Comparison of ENCODE assay signal across 8 cellular contexts in genomic region chr4:159105063-159105414, GRCh38. TPM values are rescaled to one million over a fixed set of nuclear protein-coding genes. Genes with fewer than 3 reads are reported as not detected.
DNase-seq lines count a peak whose midpoint lies in the region; ATAC-seq and TF ChIP-seq lines count a peak whose summit lies in the region.

No MANE protein-coding gene starts in this region.

- POLR2A ChIA-PET in OCI-LY7 (lab: Charles Lee) = interaction anchor here (0.5 to 0.6 kb wide), 2 partner anchors 81 to 681 kb away, joined by 3 to 4 read pairs; no protein-coding TSS in a partner anchor

- H3K4me1 ChIP-seq in OCI-LY7 (ENCODE audit: insufficient read depth, low read length, poor library complexity, severe bottlenecking) (peaks cover 21% of the 10 kb centered on the region), trophoblast cell (ENCODE audit: control insufficient read depth in 1 of 2, insufficient read depth in 2 of 2, low read length in 2 of 2) (peaks cover 5 to 10% of the 10 kb centered on the region in 2 experiments)

- H3K79me2 ChIP-seq in OCI-LY7 (ENCODE audit: insufficient read depth, low read depth, low read length) (no peaks in the 10 kb centered on the region), trophoblast cell (ENCODE audit: control insufficient read depth, insufficient read depth, low read length, poor library complexity) (peaks cover 18% of the 10 kb centered on the region)

- H3K4me2 ChIP-seq in OCI-LY7 (ENCODE audit: low read length) (peak overlapping the region; percentile 55), trophoblast cell (ENCODE audit: low read length) (peak overlapping the region; percentile 67)

- no peak overlapping the region for H2BK12ac ChIP-seq in trophoblast cell (ENCODE audit: low read length)

- no peak overlapping the region for H3K27ac ChIP-seq in OCI-LY7 (ENCODE audit: low read depth, low read length, poor library complexity, severe bottlenecking)
- H3K27ac ChIP-seq in trophoblast cell (ENCODE audit: low read depth, low read length) = no peak overlapping the region

- H3K9me3 ChIP-seq in OCI-LY7 (ENCODE audit: low read length) (no peaks in the 10 kb centered on the region), trophoblast cell (ENCODE audit: insufficient read depth, low read depth, low read length) (no peaks in the 10 kb centered on the region)

- BruUV-seq in OCI-LY7 (replicated peaks; lab: Mats Ljungman, UMichigan) = no TSS peak

- no peak for ATAC-seq in HG03139 (IDR thresholded peaks at IDR 0.05; ENCODE audit: unreplicated experiment)
- no peak for ATAC-seq in HG03565 (IDR thresholded peaks at IDR 0.05; ENCODE audit: unreplicated experiment)

- no peak overlapping the region for H3K9ac ChIP-seq in trophoblast cell (ENCODE audit: low read length)

- H3K36me3 ChIP-seq in OCI-LY7 (ENCODE audit: insufficient read depth, low read length) (no peaks in the 10 kb centered on the region), trophoblast cell (ENCODE audit: control insufficient read depth in 1 of 2, insufficient read depth in 2 of 2, low read length in 2 of 2) (no peaks in the 10 kb centered on the region)

- H2BK5ac ChIP-seq in trophoblast cell (ENCODE audit: low read depth, low read length, poor library complexity) = no peak overlapping the region

- no peak overlapping the region for H3K23ac ChIP-seq in trophoblast cell (ENCODE audit: low read length)

- peak overlapping the region; percentile 83 for H3K4me3 ChIP-seq in OCI-LY7 (ENCODE audit: low read depth, low read length, poor library complexity, severe bottlenecking)
- H3K4me3 ChIP-seq in epithelial cell of esophagus (ENCODE audit: low read length) = peak overlapping the region; percentile 93
- H3K4me3 ChIP-seq in trophoblast cell (ENCODE audit: low read depth, low read length) = no peak overlapping the region

- H4K91ac ChIP-seq in trophoblast cell (ENCODE audit: low read depth, low read length) = no peak overlapping the region

- no peak overlapping the region for H4K8ac ChIP-seq in trophoblast cell (ENCODE audit: low read depth, low read length)

- peak overlapping the region; percentile 78 for H3K4ac ChIP-seq in trophoblast cell (ENCODE audit: low read depth, low read length)

- WGBS in trophoblast cell (ENCODE audit: extremely low coverage, insufficient coverage, insufficient read length) = no CpG with 5 or more reads among the region's 5 CpGs

- H4K20me1 ChIP-seq in OCI-LY7 (ENCODE audit: insufficient read depth, low read length) = peaks cover 22% of the 10 kb centered on the region

- TF ChIP-seq CTCF in OCI-LY7 (conservative IDR thresholded peaks at IDR 0.05; ENCODE audit: low read length) = no peak
- no peak for TF ChIP-seq CTCF in epithelial cell of esophagus (IDR thresholded peaks at IDR 0.05; ENCODE audit: insufficient read depth, low read depth, low read length, missing control alignments)

- H2AK5ac ChIP-seq in trophoblast cell (ENCODE audit: low read length) = no peak overlapping the region

- H3K27me3 ChIP-seq in trophoblast cell (ENCODE audit: insufficient read depth, low read length) = no peaks in the 10 kb centered on the region

- CTCF ChIA-PET in OCI-LY7 (lab: Charles Lee; ENCODE audit: unreplicated experiment) = no interaction called here

- H3K18ac ChIP-seq in trophoblast cell (ENCODE audit: low read length) = no peak overlapping the region

- DNase-seq in EL (peak; percentile 41), OCI-LY7 (ENCODE audit: low spot score) (no peak), epithelial cell of esophagus (ENCODE audit: low read depth) (peak; percentile 72), trophoblast cell (no peak), GDM1 (lab: John Stamatoyannopoulos, UW) (no peak), putamen (ENCODE audit: low spot score) (no peak)

- intact Hi-C loops in OCI-LY7 (cut with micrococcal nuclease; ENCODE audit: unreplicated experiment) = no loop called here

- H2AFZ ChIP-seq in OCI-LY7 (ENCODE audit: low read length) = no peak overlapping the region
- H2AFZ ChIP-seq in trophoblast cell (ENCODE audit: insufficient read depth, low read length, poor library complexity) = no peak overlapping the region

- no peak overlapping the region for H3K14ac ChIP-seq in trophoblast cell (ENCODE audit: low read length)

- no peaks in the 10 kb centered on the region for H3K9me2 ChIP-seq in OCI-LY7 (ENCODE audit: insufficient read depth, low read length)

- no peak overlapping the region for H4K12ac ChIP-seq in trophoblast cell (ENCODE audit: low read depth, low read length)

- H3K79me1 ChIP-seq in trophoblast cell (ENCODE audit: low read length) = peaks cover 17% of the 10 kb centered on the region

- no peak overlapping the region for H2BK120ac ChIP-seq in trophoblast cell (ENCODE audit: insufficient read depth, low read length, poor library complexity)

RNA-seq across cellular contexts. Expression of gene RAPGEF2, which starts 2.2 kb away (rescaled TPM):
- 4.6 and 4.7 TPM in 2 replicates for total RNA-seq in OCI-LY7 (2014; rRNA removed; shearing (Covaris generic))
- total RNA-seq in OCI-LY7 (2022) = 6.5 and 8.4 TPM in 2 replicates
- 55.6 and 55.9 TPM in 2 replicates for polyA plus RNA-seq in trophoblast cell (2013)

Comparison
In these comparisons a context has a peak if more than half of its experiments do, and no peak if none do; other contexts are left out.
1. DNase-seq: peak in EL (single experiment) and epithelial cell of esophagus (single experiment); none in OCI-LY7 (single experiment), trophoblast cell (0 of 2), GDM1 (single experiment) and putamen (single experiment).